In the genomic region with DNA sequence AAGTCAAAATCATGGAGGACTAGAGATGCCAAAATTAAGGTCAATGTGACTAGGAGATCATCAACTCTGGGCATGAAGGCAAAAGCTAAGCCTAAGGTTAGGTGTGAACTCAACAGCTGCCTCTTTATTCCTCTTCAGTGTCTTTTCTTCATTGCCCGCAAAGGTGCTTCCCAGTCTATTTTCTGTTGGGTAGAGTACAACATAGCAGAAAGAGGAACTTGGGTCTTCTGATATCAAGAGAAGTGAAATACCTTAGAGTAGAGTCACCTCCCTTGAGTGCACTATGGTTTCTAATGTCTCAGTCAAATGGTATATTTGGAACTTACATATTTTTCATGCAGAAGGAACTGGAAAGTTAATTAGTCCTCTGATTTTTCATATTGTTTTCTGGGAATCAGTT, we compare ENCODE assay signal across 19 cellular contexts.
"Had no signal": no experiment of that assay in that cellular context is flagged by ENCODE, and none has a peak within 500 bp of the region (broad histone marks: within the 10 kb centered on the region; RNA-seq: fewer than 3 reads in every experiment).

No MANE protein-coding gene starts in this region.

- DNase-seq: dorsolateral prefrontal cortex; effector CD4-positive, alpha-beta T cell; head of caudate nucleus; natural killer cell; pancreas; retina; right lobe of liver; small intestine; stimulated activated CD4-positive, alpha-beta T cell treated with anti-CD3 and anti-CD28 coated beads, Interleukin-15, amount 100 ng/mL, for 24 hours; stimulated activated CD4-positive, alpha-beta T cell treated with anti-CD3 and anti-CD28 coated beads, Interleukin-2, amount 100 ng/mL, for 48 hours; stimulated activated naive B cell treated with anti-CD40 and anti-IgM and Interleukin-4, amounts not matched to agents 10 μg/mL and 1 μg/mL and 100 μg/mL, for 72 hours; upper lobe of left lung had no signal

- H3K27me3 ChIP-seq: neutrophil, pancreas, right lobe of liver, tibial nerve, upper lobe of left lung had no signal

- FAIRE-seq: frontal cortex, keratinocyte, pancreas, small intestine, urothelium cell line had no signal

- H3K4me3 ChIP-seq: dorsolateral prefrontal cortex, lung, pancreas, right lobe of liver, thoracic aorta, tibial nerve, upper lobe of left lung had no signal

- H3K36me3 ChIP-seq: neutrophil, pancreas, right lobe of liver, thoracic aorta, tibial nerve, upper lobe of left lung had no signal

- ATAC-seq: natural killer cell; pancreas; right lobe of liver; stimulated activated naive B cell treated with anti-CD40 and anti-IgM and Interleukin-4, amounts not matched to agents 10 μg/mL and 1 μg/mL and 100 μg/mL, for 72 hours had no signal
